ENCODE assay signal across 8 cellular contexts in genomic region chr15:85707519-85708338, GRCh38.
DNase-seq lines count a peak whose midpoint lies in the region; ATAC-seq and TF ChIP-seq lines count a peak whose summit lies in the region.

No MANE protein-coding gene starts in this region.

- peak overlapping the region; percentile 96 for H3K27ac ChIP-seq in cardiac muscle cell

- H3K4me3 ChIP-seq in GM06990 (replicated peaks; ENCODE audit: low read depth, low read length) (peak overlapping the region; percentile 40), WI38 (ENCODE audit: low read depth, low read length) (peak overlapping the region; percentile 35), cardiac muscle cell (no peak overlapping the region), skeletal muscle cell (ENCODE audit: low read depth, low read length) (peak overlapping the region; percentile 7), H7 (ENCODE audit: insufficient read depth, low read depth, low read length) (no peak overlapping the region)

- ATAC-seq in HG02678 (IDR thresholded peaks at IDR 0.05; ENCODE audit: unreplicated experiment) (peak; percentile 24), HG03039 (IDR thresholded peaks at IDR 0.05; ENCODE audit: unreplicated experiment) (no peak)

- H3K9me3 ChIP-seq in cardiac muscle cell (ENCODE audit: low read depth) = no peaks in the 10 kb centered on the region

- TF ChIP-seq CTCF in GM06990 (IDR thresholded peaks at IDR 0.05; ENCODE audit: insufficient read depth, low read length, poor library complexity, severe bottlenecking) (no peak), WI38 (IDR thresholded peaks at IDR 0.05; ENCODE audit: low read depth, low read length) (no peak), cardiac muscle cell (IDR thresholded peaks at IDR 0.05; ENCODE audit: low read depth, low read length) (no peak)

- DNase-seq in GM06990 (ENCODE audit: extremely low read depth, insufficient read length) = no peak
- DNase-seq in cardiac muscle cell (ENCODE audit: low read depth in 1 of 2, low spot score in 1 of 2) = peak; percentile 75 to 76
- no peak for DNase-seq in skeletal muscle cell (ENCODE audit: low read depth)
- no peak for DNase-seq in H7
- DNase-seq in amniotic stem cell (lab: John Stamatoyannopoulos, UW) = no peak

- peaks cover 67% of the 10 kb centered on the region for H3K4me1 ChIP-seq in cardiac muscle cell (ENCODE audit: low read depth)

- peaks cover 4% of the 10 kb centered on the region; the same call in 1 of the 2 replicates for H3K36me3 ChIP-seq in GM06990 (ENCODE audit: control insufficient read depth, insufficient read depth, low read length)
- H3K36me3 ChIP-seq in cardiac muscle cell = peaks cover 5% of the 10 kb centered on the region
- H3K36me3 ChIP-seq in H7 (replicated peaks; ENCODE audit: control insufficient read depth, insufficient read depth, low read length) = no peaks in the 10 kb centered on the region; the same call in 1 of the 2 replicates

- H3K27me3 ChIP-seq in GM06990 (replicated peaks; ENCODE audit: control insufficient read depth, insufficient read depth, low read length) = no peaks in the 10 kb centered on the region
- no peaks in the 10 kb centered on the region for H3K27me3 ChIP-seq in cardiac muscle cell
- no peaks in the 10 kb centered on the region for H3K27me3 ChIP-seq in H7 (ENCODE audit: control insufficient read depth, insufficient read depth, low read length)

Comparison
In these comparisons a context has a peak if more than half of its experiments do, and no peak if none do; other contexts are left out.
1. DNase-seq: peak in cardiac muscle cell (2 of 2); none in GM06990 (single experiment), skeletal muscle cell (single experiment), H7 (single experiment) and amniotic stem cell (single experiment).
2. H3K4me3 ChIP-seq: peak in GM06990 (single experiment), WI38 (single experiment) and skeletal muscle cell (single experiment); none in cardiac muscle cell (single experiment) and H7 (single experiment).